In genomic region chr19:48385461-48386087, GRCh38 we compare ENCODE assay signal across 30 cellular contexts. TPM values are rescaled to one million over a fixed set of nuclear protein-coding genes. Genes with fewer than 3 reads are reported as not detected.
"Had no signal": no experiment of that assay in that cellular context is flagged by ENCODE, and none has a peak within 500 bp of the region (broad histone marks: within the 10 kb centered on the region; RNA-seq: fewer than 3 reads in every experiment).

No MANE protein-coding gene starts in this region.

- H3K4me3 Mint-ChIP-seq: activated CD4-positive, alpha-beta memory T cell treated with anti-CD3 and anti-CD28 coated beads for 36 hours; activated CD4-positive, alpha-beta T cell treated with anti-CD3 and anti-CD28 coated beads, Interleukin-2, amount 10 ng/mL, durations not matched to agents 7 days and 5 days; activated naive CD4-positive, alpha-beta T cell treated with anti-CD3 and anti-CD28 coated beads, Interleukin-2, amount 10 ng/mL, durations not matched to agents 7 days and 5 days; activated naive CD8-positive, alpha-beta T cell treated with anti-CD3 and anti-CD28 coated beads, Interleukin-2, amount 10 ng/mL, durations not matched to agents 7 days and 5 days; activated T-cell treated with anti-CD3 and anti-CD28 coated beads, Interleukin-2, amount 50 U/mL, for 4 hours; T-cell had no signal

- ATAC-seq: activated T-cell treated with anti-CD3 and anti-CD28 coated beads, Interleukin-2, amount 50 U/mL, for 4 hours; Panc1; Right ventricle myocardium inferior; T-cell had no signal

- H3K9me3 Mint-ChIP-seq: activated CD4-positive, alpha-beta memory T cell treated with anti-CD3 and anti-CD28 coated beads for 36 hours; activated CD4-positive, alpha-beta T cell treated with anti-CD3 and anti-CD28 coated beads, Interleukin-2, amount 10 ng/mL, durations not matched to agents 7 days and 5 days; activated naive CD4-positive, alpha-beta T cell treated with anti-CD3 and anti-CD28 coated beads, Interleukin-2, amount 10 ng/mL, durations not matched to agents 7 days and 5 days; activated naive CD8-positive, alpha-beta T cell treated with anti-CD3 and anti-CD28 coated beads, Interleukin-2, amount 10 ng/mL, durations not matched to agents 7 days and 5 days; activated T-cell treated with anti-CD3 and anti-CD28 coated beads, Interleukin-2, amount 50 U/mL, for 4 hours; T-cell had no signal

- H3K9me3 ChIP-seq: adrenal gland, breast epithelium had no signal

- H3K27me3 Mint-ChIP-seq: activated CD4-positive, alpha-beta memory T cell treated with anti-CD3 and anti-CD28 coated beads for 36 hours; activated CD4-positive, alpha-beta T cell treated with anti-CD3 and anti-CD28 coated beads, Interleukin-2, amount 10 ng/mL, durations not matched to agents 7 days and 5 days; activated naive CD4-positive, alpha-beta T cell treated with anti-CD3 and anti-CD28 coated beads, Interleukin-2, amount 10 ng/mL, durations not matched to agents 7 days and 5 days; activated naive CD8-positive, alpha-beta T cell treated with anti-CD3 and anti-CD28 coated beads, Interleukin-2, amount 10 ng/mL, durations not matched to agents 7 days and 5 days; T-cell had no signal

- H3K27ac ChIP-seq: adrenal gland, breast epithelium, SK-N-MC, VCaP had no signal

- H3K4me1 ChIP-seq: breast epithelium had no signal

- H3K27ac Mint-ChIP-seq: activated CD4-positive, alpha-beta memory T cell treated with anti-CD3 and anti-CD28 coated beads for 36 hours; activated naive CD4-positive, alpha-beta T cell treated with anti-CD3 and anti-CD28 coated beads, Interleukin-2, amount 10 ng/mL, durations not matched to agents 7 days and 5 days; activated naive CD8-positive, alpha-beta T cell treated with anti-CD3 and anti-CD28 coated beads, Interleukin-2, amount 10 ng/mL, durations not matched to agents 7 days and 5 days; T-cell had no signal

- H3K27me3 ChIP-seq: adrenal gland, breast epithelium had no signal

- H3K4me3 ChIP-seq: adrenal gland, breast epithelium, SK-N-MC had no signal

- DNase-seq: activated CD4-positive, alpha-beta memory T cell treated with anti-CD3 and anti-CD28 coated beads for 36 hours; activated CD4-positive, alpha-beta T cell treated with anti-CD3 and anti-CD28 coated beads, Interleukin-2, amount 10 ng/mL, durations not matched to agents 7 days and 5 days; activated CD4-positive, CD25-positive, alpha-beta regulatory T cell; activated CD8-positive, alpha-beta memory T cell treated with anti-CD3 and anti-CD28 coated beads for 24 hours; activated gamma-delta T cell; activated naive CD4-positive, alpha-beta T cell treated with anti-CD3 and anti-CD28 coated beads, Interleukin-2, amount 10 ng/mL, durations not matched to agents 7 days and 5 days; activated naive CD8-positive, alpha-beta T cell treated with anti-CD3 and anti-CD28 coated beads, Interleukin-2, amount 10 ng/mL, durations not matched to agents 7 days and 5 days; activated T-cell treated with anti-CD3 and anti-CD28 coated beads, Interleukin-2, amount 50 U/mL, for 4 hours; adrenal gland; anterior cingulate cortex; caudate nucleus; Karpas-422; NCI-H1105 treated with DMSO at 0.1 percent for 48 hours; NCI-H1436 treated with DMSO at 0.1 percent for 48 hours; NCI-H187; NCI-H2081 treated with DMSO at 0.1 percent for 48 hours; NCI-H2171; NCI-H226; NCI-H526; NCI-H774; OCI-M1; RPMI8226; T-cell; T-helper 2 cell; T1000 had no signal

RNA-seq across cellular contexts. Expression of gene SYNGR4, which starts 21.4 kb away (rescaled TPM):
- total RNA-seq: activated CD4-positive, alpha-beta T cell treated with anti-CD3 and anti-CD28 coated beads, Interleukin-2, amount 10 ng/mL, durations not matched to agents 7 days and 5 days; activated T-cell treated with anti-CD3 and anti-CD28 coated beads, Interleukin-2, amount 50 U/mL, for 4 hours; adrenal gland; breast epithelium; Right ventricle myocardium inferior; T-cell had no signal
